Comparison of ENCODE assay signal across 8 cellular contexts in the genomic region with DNA sequence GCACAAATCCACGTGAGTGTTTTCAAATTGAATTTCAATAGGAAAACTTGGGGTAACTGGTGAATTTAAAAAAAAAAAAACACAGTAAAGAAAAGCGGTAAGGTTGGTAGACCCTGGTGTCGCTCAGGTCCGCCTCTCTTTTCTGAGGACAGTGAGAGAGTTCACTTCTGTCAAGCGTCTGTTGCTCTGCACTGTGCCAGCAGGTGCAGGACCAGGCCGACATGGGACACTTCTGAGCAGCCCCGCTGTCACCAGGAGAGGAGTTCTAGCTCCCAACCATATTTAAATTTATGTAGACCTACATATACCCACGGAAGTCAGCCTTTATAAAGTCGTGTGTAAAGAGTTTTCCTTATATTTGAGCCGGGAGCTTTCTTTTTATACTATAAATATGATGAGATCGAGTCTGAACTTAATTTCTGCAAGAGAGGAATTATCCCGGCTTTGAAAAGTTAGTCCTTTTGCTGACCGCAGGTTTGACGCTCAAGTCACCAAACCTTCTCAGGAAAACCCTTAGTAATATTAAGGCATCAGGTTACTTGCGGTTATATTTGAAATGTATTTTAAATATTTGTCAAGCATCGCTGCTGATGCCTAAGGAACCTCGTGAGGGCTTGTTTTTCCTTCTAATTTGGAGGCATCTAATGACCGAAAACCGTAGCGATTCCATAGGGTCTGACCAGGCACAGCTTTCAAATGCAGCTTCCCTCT. TPM values are rescaled to one million over a fixed set of nuclear protein-coding genes. Genes with fewer than 3 reads are reported as not detected.
DNase-seq lines count a peak whose midpoint lies in the region; ATAC-seq and TF ChIP-seq lines count a peak whose summit lies in the region.

No MANE protein-coding gene starts in this region.

- peak overlapping the region; percentile 37 for H3K4me3 Mint-ChIP-seq in Calu3 (ENCODE audit: low read depth, unreplicated experiment)
- peak overlapping the region; percentile 95 for H3K4me3 Mint-ChIP-seq in stimulated activated naive B cell treated with anti-CD40 and anti-IgM and Interleukin-4, amounts not matched to agents 10 μg/mL and 1 μg/mL and 100 μg/mL, for 72 hours

- peaks cover 60% of the 10 kb centered on the region for H3K27me3 ChIP-seq in iPS-15b (ENCODE audit: control insufficient read depth, insufficient read depth, low read length)

- H3K9me3 Mint-ChIP-seq in Calu3 (ENCODE audit: low read depth, unreplicated experiment), result no peaks in the 10 kb centered on the region
- H3K9me3 Mint-ChIP-seq in stimulated activated naive B cell treated with anti-CD40 and anti-IgM and Interleukin-4, amounts not matched to agents 10 μg/mL and 1 μg/mL and 100 μg/mL, for 72 hours, result no peaks in the 10 kb centered on the region

- peaks cover 92% of the 10 kb centered on the region for H3K27me3 Mint-ChIP-seq in Calu3 (ENCODE audit: unreplicated experiment)
- no peaks in the 10 kb centered on the region for H3K27me3 Mint-ChIP-seq in stimulated activated naive B cell treated with anti-CD40 and anti-IgM and Interleukin-4, amounts not matched to agents 10 μg/mL and 1 μg/mL and 100 μg/mL, for 72 hours

- TF ChIP-seq CTCF in Calu3 (IDR thresholded peaks at IDR 0.05; ENCODE audit: unreplicated experiment), result no peak

- peak overlapping the region; percentile 46 for H3K4me3 ChIP-seq in iPS-15b (ENCODE audit: low read depth, low read length)

- DNase-seq in Calu3 (no peak), HUDEP-2 (lab: John Stamatoyannopoulos, UW; ENCODE audit: unreplicated experiment in 76 of 76) (peak in 61 of 76 experiments; percentile 19 to 77 (median 48)), NCI-H510A treated with DMSO at 0.1 percent for 48 hours (lab: John Stamatoyannopoulos, UW) (no peak), NCI-H146 treated with DMSO at 0.1 percent for 48 hours (lab: John Stamatoyannopoulos, UW; ENCODE audit: unreplicated experiment) (no peak)
- peak; percentile 65 for DNase-seq in activated CD8-positive, alpha-beta memory T cell treated with anti-CD3 and anti-CD28 coated beads, Interleukin-2, amount 50 U/mL, for 4 hours
- no peak for DNase-seq in stimulated activated naive B cell treated with anti-CD40 and anti-IgM and Interleukin-4, amounts not matched to agents 10 μg/mL and 1 μg/mL and 100 μg/mL, for 72 hours

- H3K4me1 Mint-ChIP-seq in Calu3 (ENCODE audit: low read depth, unreplicated experiment), result peaks cover 8% of the 10 kb centered on the region
- peaks cover 30 to 61% of the 10 kb centered on the region in 2 donors for H3K4me1 Mint-ChIP-seq in stimulated activated naive B cell treated with anti-CD40 and anti-IgM and Interleukin-4, amounts not matched to agents 10 μg/mL and 1 μg/mL and 100 μg/mL, for 72 hours

- H3K9me3 ChIP-seq in iPS-15b (ENCODE audit: control insufficient read depth, insufficient read depth, low read length), result peaks cover 4% of the 10 kb centered on the region

- no peak overlapping the region for H3K9ac ChIP-seq in iPS-15b (ENCODE audit: low read depth, low read length)

- H3K36me3 ChIP-seq in iPS-15b (ENCODE audit: control insufficient read depth, insufficient read depth, low read length), result no peaks in the 10 kb centered on the region

- BruUV-seq in Calu3 (replicated peaks; lab: Mats Ljungman, UMichigan), result no TSS peak

- CTCF ChIA-PET in Calu3 (lab: Charles Lee), result no interaction called here

- H3K27ac Mint-ChIP-seq in Calu3 (ENCODE audit: unreplicated experiment), result no peak overlapping the region
- peak overlapping the region; percentile 99 for H3K27ac Mint-ChIP-seq in stimulated activated naive B cell treated with anti-CD40 and anti-IgM and Interleukin-4, amounts not matched to agents 10 μg/mL and 1 μg/mL and 100 μg/mL, for 72 hours

- peak; percentile 47 for ATAC-seq in GM19455 (IDR thresholded peaks at IDR 0.05; ENCODE audit: unreplicated experiment)
- ATAC-seq in stimulated activated naive B cell treated with anti-CD40 and anti-IgM and Interleukin-4, amounts not matched to agents 10 μg/mL and 1 μg/mL and 100 μg/mL, for 72 hours (replicated peaks), result peak; percentile 69 to 71

- H3K4me1 ChIP-seq in iPS-15b (ENCODE audit: control insufficient read depth, insufficient read depth, low read length), result peaks cover 4% of the 10 kb centered on the region

- intact Hi-C loops in Calu3 (cut with micrococcal nuclease; ENCODE audit: unreplicated experiment), result no loop called here

- peaks cover 10% of the 10 kb centered on the region for H3K36me3 Mint-ChIP-seq in Calu3 (ENCODE audit: insufficient read depth, unreplicated experiment)
- H3K36me3 Mint-ChIP-seq in stimulated activated naive B cell treated with anti-CD40 and anti-IgM and Interleukin-4, amounts not matched to agents 10 μg/mL and 1 μg/mL and 100 μg/mL, for 72 hours, result peaks cover 38 to 44% of the 10 kb centered on the region in 2 donors

RNA-seq across cellular contexts. Expression of gene IKZF1, which starts 0.6 kb away (rescaled TPM):
- total RNA-seq in Calu3 (2022), result 0.24 and 0.28 TPM in 2 replicates

Comparison
In these comparisons a context has a peak if more than half of its experiments do, and no peak if none do; other contexts are left out.
1. DNase-seq: peak in HUDEP-2 (61 of 76) and activated CD8-positive, alpha-beta memory T cell treated with anti-CD3 and anti-CD28 coated beads, Interleukin-2, amount 50 U/mL, for 4 hours (single experiment); none in Calu3 (single experiment), stimulated activated naive B cell treated with anti-CD40 and anti-IgM and Interleukin-4, amounts not matched to agents 10 μg/mL and 1 μg/mL and 100 μg/mL, for 72 hours (single experiment), NCI-H510A treated with DMSO at 0.1 percent for 48 hours (single experiment) and NCI-H146 treated with DMSO at 0.1 percent for 48 hours (single experiment).